Comparison of ENCODE assay signal across 1 cellular context in genomic region chr3:142251951-142252350, GRCh38.
TF ChIP-seq lines count a peak whose summit lies in the region.

No MANE protein-coding gene starts in this region.

TF ChIP-seq in H1, 55 proteins besides CTCF, POLR2A, EP300 and RAD21 (continued from another document):
- TF ChIP-seq YY1 (IDR thresholded peaks at IDR 0.05; ENCODE audit: low read depth, low read length) (no peak), TCF12 (IDR thresholded peaks at IDR 0.05; ENCODE audit: low read depth, low read length) (no peak), CHD7 (IDR thresholded peaks at IDR 0.05; ENCODE audit: insufficient replicate concordance, low read length) (no peak), SP1 (IDR thresholded peaks at IDR 0.05; ENCODE audit: low read depth, low read length) (no peak), RFX5 (IDR thresholded peaks at IDR 0.05; ENCODE audit: borderline replicate concordance, low read depth, low read length) (no peak), GABPA (IDR thresholded peaks at IDR 0.05; ENCODE audit: borderline replicate concordance, insufficient read depth, low read length) (no peak), JUND (IDR thresholded peaks at IDR 0.05; ENCODE audit: low read length) (no peak), KDM1A (IDR thresholded peaks at IDR 0.05; ENCODE audit: borderline replicate concordance, low read length) (no peak), SIN3A (conservative IDR thresholded peaks at IDR 0.05 in 1 of 2, IDR thresholded peaks at IDR 0.05 in 1 of 2; ENCODE audit: low read depth in 1 of 2, low read length in 2 of 2) (no peak), MAFK (IDR thresholded peaks at IDR 0.05; ENCODE audit: low read depth, low read length) (no peak), BACH1 (IDR thresholded peaks at IDR 0.05; ENCODE audit: low read length) (no peak), KDM4A (IDR thresholded peaks at IDR 0.05; ENCODE audit: low read depth, low read length, severe bottlenecking) (no peak), CHD2 (IDR thresholded peaks at IDR 0.05; ENCODE audit: low read length) (no peak)
